In genomic region chr6:67451874-67452273, GRCh38 we compare ENCODE assay signal across 25 cellular contexts.
DNase-seq lines count a peak whose midpoint lies in the region; ATAC-seq, FAIRE-seq and TF ChIP-seq lines count a peak whose summit lies in the region.
"Had no signal": no experiment of that assay in that cellular context is flagged by ENCODE, and none has a peak within 500 bp of the region (broad histone marks: within the 10 kb centered on the region; RNA-seq: fewer than 3 reads in every experiment).

No MANE protein-coding gene starts in this region.

- no peak overlapping the region; the same call in 1 of the 2 replicates for H3K9ac ChIP-seq in OCI-LY1 (ENCODE audit: low read length)
- H3K9ac ChIP-seq in SU-DHL-6 (ENCODE audit: low read length) = no peak overlapping the region
- H3K9ac ChIP-seq: BLaER1 had no signal

- peaks cover 48% of the 10 kb centered on the region for H3K4me1 ChIP-seq in DOHH2 (ENCODE audit: control insufficient read depth, low read length)
- peaks cover 42% of the 10 kb centered on the region for H3K4me1 ChIP-seq in OCI-LY1 (ENCODE audit: insufficient read depth, low read length, severe bottlenecking)
- no peaks in the 10 kb centered on the region for H3K4me1 ChIP-seq in heart right ventricle
- H3K4me1 ChIP-seq: A549, BE2C, BLaER1 had no signal

- H3K79me2 ChIP-seq in DOHH2 (ENCODE audit: control insufficient read depth, low read length) (no peaks in the 10 kb centered on the region), OCI-LY1 (ENCODE audit: insufficient read depth, low read length) (no peaks in the 10 kb centered on the region), SU-DHL-6 (ENCODE audit: insufficient read depth, low read length) (no peaks in the 10 kb centered on the region)

- H3K4me3 ChIP-seq in DOHH2 (ENCODE audit: low read length) = peak overlapping the region; percentile 39
- no peak overlapping the region for H3K4me3 ChIP-seq in OCI-LY1 (ENCODE audit: low read depth, low read length, poor library complexity, severe bottlenecking)
- no peak overlapping the region for H3K4me3 ChIP-seq in SU-DHL-6 (ENCODE audit: insufficient read depth, low read length, poor library complexity, severe bottlenecking)
- no peak overlapping the region for H3K4me3 ChIP-seq in heart right ventricle
- H3K4me3 ChIP-seq: A549, BLaER1 had no signal

- DNase-seq in putamen (ENCODE audit: low spot score) (peak; percentile 39), HTR-8/SVneo (ENCODE audit: insufficient read length, low spot score) (no peak), heart right ventricle (no peak), SIG-M5 (lab: John Stamatoyannopoulos, UW) (no peak)
- DNase-seq: BE2C; C1 segment of cervical spinal cord; CD4-positive, alpha-beta memory T cell; CD4-positive, CD25-positive, alpha-beta regulatory T cell; CD8-positive, alpha-beta memory T cell; COR-L47; DMS 273 treated with DMSO at 0.1 percent for 48 hours; DMS153; DMS53; DMS79; DND-41; GF-D8 had no signal

- TF ChIP-seq CTCF in DOHH2 (IDR thresholded peaks at IDR 0.05; ENCODE audit: low read depth, low read length, poor library complexity, severe bottlenecking) (no peak), OCI-LY1 (IDR thresholded peaks at IDR 0.05; ENCODE audit: low read length) (no peak), SU-DHL-6 (IDR thresholded peaks at IDR 0.05; ENCODE audit: insufficient read depth, low read length, poor library complexity, severe bottlenecking) (no peak), heart right ventricle (IDR thresholded peaks at IDR 0.05) (no peak)

- peaks cover 24% of the 10 kb centered on the region for H3K36me3 ChIP-seq in DOHH2 (ENCODE audit: control insufficient read depth, low read length)
- no peaks in the 10 kb centered on the region for H3K36me3 ChIP-seq in OCI-LY1 (ENCODE audit: insufficient read depth, low read length)
- no peaks in the 10 kb centered on the region; the same call in 1 of the 2 replicates for H3K36me3 ChIP-seq in SU-DHL-6 (ENCODE audit: low read length)
- H3K36me3 ChIP-seq in heart right ventricle = no peaks in the 10 kb centered on the region
- H3K36me3 ChIP-seq: BE2C, BLaER1 had no signal

- H3K9me3 ChIP-seq in DOHH2 (ENCODE audit: control insufficient read depth, insufficient read depth, low read length) = peaks cover 23% of the 10 kb centered on the region
- H3K9me3 ChIP-seq in OCI-LY1 (ENCODE audit: low read length) = no peaks in the 10 kb centered on the region; the same call in 1 of the 2 replicates
- no peaks in the 10 kb centered on the region; the same call in 1 of the 2 replicates for H3K9me3 ChIP-seq in SU-DHL-6 (ENCODE audit: insufficient read depth, low read length)
- H3K9me3 ChIP-seq in heart right ventricle = peaks cover 0 to 8% (median 0%) of the 10 kb centered on the region in 11 donors
- H3K9me3 ChIP-seq: A549, BE2C, BLaER1 had no signal

- H3K4me2 ChIP-seq in DOHH2 (ENCODE audit: low read length) (peak overlapping the region; percentile 46), OCI-LY1 (ENCODE audit: low read length) (peak overlapping the region; percentile 4; the same call in 1 of the 2 replicates), SU-DHL-6 (ENCODE audit: low read depth, low read length, poor library complexity, severe bottlenecking) (peak overlapping the region; percentile 31)
- H3K4me2 ChIP-seq: A549, BLaER1 had no signal

- no peaks in the 10 kb centered on the region for H3K27me3 ChIP-seq in DOHH2 (ENCODE audit: control insufficient read depth, low read length)
- H3K27me3 ChIP-seq in OCI-LY1 (ENCODE audit: insufficient read depth, low read length) = no peaks in the 10 kb centered on the region
- no peaks in the 10 kb centered on the region for H3K27me3 ChIP-seq in SU-DHL-6 (ENCODE audit: low read length)
- no peaks in the 10 kb centered on the region for H3K27me3 ChIP-seq in heart right ventricle
- H3K27me3 ChIP-seq: BE2C, BLaER1 had no signal

- peak overlapping the region; percentile 60 for H2AFZ ChIP-seq in OCI-LY1 (ENCODE audit: low read length)
- no peak overlapping the region for H2AFZ ChIP-seq in SU-DHL-6 (ENCODE audit: low read depth, low read length, severe bottlenecking)

- intact Hi-C loops in heart right ventricle (cut with DNase I) = no loop called here

- WGBS in heart right ventricle, 2 donors = 63 to 71% methylated on average over 1 of the region's 1 CpG

- H3K27ac ChIP-seq in DOHH2 (ENCODE audit: low read depth, low read length) = peak overlapping the region; percentile 85
- peak overlapping the region; percentile 95 for H3K27ac ChIP-seq in OCI-LY1 (ENCODE audit: low read depth, low read length, poor library complexity, severe bottlenecking)
- H3K27ac ChIP-seq in SU-DHL-6 (ENCODE audit: low read depth, low read length) = 0 out of 2 replicates have a peak overlapping the region, but pooled peaks have one; percentile 15
- H3K27ac ChIP-seq in heart right ventricle = no peak overlapping the region
- H3K27ac ChIP-seq: 22Rv1, A549, BLaER1 had no signal

- no peaks in the 10 kb centered on the region for H4K20me1 ChIP-seq in DOHH2 (ENCODE audit: control insufficient read depth, insufficient read depth, low read depth, low read length)
- H4K20me1 ChIP-seq in OCI-LY1 (ENCODE audit: insufficient read depth, low read length) = no peaks in the 10 kb centered on the region
- H4K20me1 ChIP-seq in SU-DHL-6 (ENCODE audit: low read depth, low read length) = no peaks in the 10 kb centered on the region
- H4K20me1 ChIP-seq: BLaER1 had no signal

- no peak for ATAC-seq in heart right ventricle
- ATAC-seq: A549 had no signal

- FAIRE-seq in HTR-8/SVneo (lab: Jason Lieb, UNC) = no peak
- FAIRE-seq: A549, G401.6, GM12891, GM19239 had no signal

- H3K9me2 ChIP-seq in DOHH2 (replicated peaks; ENCODE audit: control insufficient read depth, low read length) (no peaks in the 10 kb centered on the region), OCI-LY1 (ENCODE audit: low read depth, low read length) (no peaks in the 10 kb centered on the region), SU-DHL-6 (replicated peaks; ENCODE audit: insufficient read depth, low read length) (no peaks in the 10 kb centered on the region)

- H3F3A ChIP-seq in DOHH2 (ENCODE audit: control insufficient read depth, insufficient read depth) (peaks cover 8% of the 10 kb centered on the region; the same call in 1 of the 2 replicates), OCI-LY1 (ENCODE audit: insufficient read depth, low read length) (no peaks in the 10 kb centered on the region), SU-DHL-6 (ENCODE audit: insufficient read depth) (no peaks in the 10 kb centered on the region)

Comparison
In these comparisons a context has a peak if more than half of its experiments do, and no peak if none do; other contexts are left out.
1. H3K27ac ChIP-seq: peak in DOHH2 (single experiment), OCI-LY1 (single experiment) and SU-DHL-6 (single experiment); none in heart right ventricle (0 of 10).
2. Peak in every context shown above with its lines, with median percentiles within 50 percentile points of each other: H3K4me2 ChIP-seq.